Comparison of ENCODE assay signal across 10 cellular contexts in the genomic region with DNA sequence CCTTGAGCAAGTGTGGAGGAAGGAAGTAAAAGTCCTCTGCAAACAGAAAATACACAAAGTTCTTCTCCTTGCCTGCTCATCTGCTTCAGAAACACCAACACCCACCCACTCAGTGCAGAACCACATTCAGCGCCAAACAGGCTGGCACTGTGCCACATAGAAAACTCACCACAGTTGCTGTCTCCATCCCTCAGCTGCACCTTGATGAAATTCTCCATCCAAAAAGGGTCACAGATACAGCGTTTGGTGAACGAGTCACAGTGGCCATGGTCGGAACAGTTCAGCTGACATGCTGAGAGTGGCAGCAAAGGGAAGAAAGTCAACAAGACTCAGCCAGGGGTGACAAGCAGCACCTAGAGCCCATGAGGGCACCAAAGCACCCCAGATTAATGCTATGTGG.
DNase-seq lines count a peak whose midpoint lies in the region; ATAC-seq and TF ChIP-seq lines count a peak whose summit lies in the region.
"Had no signal": no experiment of that assay in that cellular context is flagged by ENCODE, and none has a peak within 500 bp of the region (broad histone marks: within the 10 kb centered on the region; RNA-seq: fewer than 3 reads in every experiment).

No MANE protein-coding gene starts in this region.

- 44% methylated on average over 4 of the region's 4 CpGs for WGBS in suprapubic skin

- H3K27ac ChIP-seq in osteoblast (ENCODE audit: low read depth, low read length) (no peak overlapping the region), suprapubic skin (peak overlapping the region; percentile 23)
- H3K27ac ChIP-seq: uterus had no signal

- no peaks in the 10 kb centered on the region for H3K79me2 ChIP-seq in osteoblast (ENCODE audit: insufficient read depth, low read length)

- H3K36me3 Mint-ChIP-seq in activated naive CD8-positive, alpha-beta T cell treated with anti-CD3 and anti-CD28 coated beads, Interleukin-2, amount 10 ng/mL, durations not matched to agents 7 days and 5 days: peaks cover 20% of the 10 kb centered on the region

- H3K36me3 ChIP-seq in osteoblast (ENCODE audit: insufficient read depth, low read length): peaks cover 45% of the 10 kb centered on the region
- peaks cover 78% of the 10 kb centered on the region for H3K36me3 ChIP-seq in suprapubic skin
- H3K36me3 ChIP-seq: uterus had no signal

- H4K20me1 ChIP-seq in osteoblast (ENCODE audit: insufficient read depth, low read length): peaks cover 2% of the 10 kb centered on the region

- no peak for TF ChIP-seq EP300 in suprapubic skin (IDR thresholded peaks at IDR 0.05)

- H3K4me3 Mint-ChIP-seq in activated naive CD8-positive, alpha-beta T cell treated with anti-CD3 and anti-CD28 coated beads, Interleukin-2, amount 10 ng/mL, durations not matched to agents 7 days and 5 days: no peak overlapping the region

- H3K4me1 ChIP-seq in osteoblast (ENCODE audit: insufficient read depth, low read length) (no peaks in the 10 kb centered on the region), suprapubic skin (peaks cover 39% of the 10 kb centered on the region)
- H3K4me1 ChIP-seq: uterus had no signal

- POLR2A ChIA-PET in activated naive CD8-positive, alpha-beta T cell treated with anti-CD3 and anti-CD28 coated beads, Interleukin-2, amount 10 ng/mL, durations not matched to agents 7 days and 5 days (lab: Charles Lee): no interaction called here

- no peak overlapping the region for H3K4me3 ChIP-seq in osteoblast (ENCODE audit: insufficient read depth, low read length)
- no peak overlapping the region for H3K4me3 ChIP-seq in suprapubic skin
- H3K4me3 ChIP-seq: uterus had no signal

- TF ChIP-seq CTCF in osteoblast (IDR thresholded peaks at IDR 0.05; ENCODE audit: extremely low read depth, low read depth, low read length): no peak
- TF ChIP-seq CTCF in suprapubic skin (IDR thresholded peaks at IDR 0.05): no peak

- no peak for TF ChIP-seq POLR2A in suprapubic skin (IDR thresholded peaks at IDR 0.05)

- H2AFZ ChIP-seq in osteoblast (ENCODE audit: low read length): no peak overlapping the region

- ATAC-seq in activated naive CD8-positive, alpha-beta T cell treated with anti-CD3 and anti-CD28 coated beads, Interleukin-2, amount 10 ng/mL, durations not matched to agents 7 days and 5 days (ENCODE audit: low read depth): no peak

- peaks cover 10% of the 10 kb centered on the region for H3K4me1 Mint-ChIP-seq in activated naive CD8-positive, alpha-beta T cell treated with anti-CD3 and anti-CD28 coated beads, Interleukin-2, amount 10 ng/mL, durations not matched to agents 7 days and 5 days

- H3K27me3 ChIP-seq in osteoblast (ENCODE audit: insufficient read depth, low read length) (no peaks in the 10 kb centered on the region), suprapubic skin (no peaks in the 10 kb centered on the region)
- H3K27me3 ChIP-seq: uterus had no signal

- H3K27ac Mint-ChIP-seq in activated naive CD8-positive, alpha-beta T cell treated with anti-CD3 and anti-CD28 coated beads, Interleukin-2, amount 10 ng/mL, durations not matched to agents 7 days and 5 days: peak overlapping the region; percentile 5

- peak; percentile 68 for DNase-seq in activated CD8-positive, alpha-beta memory T cell treated with anti-CD3 and anti-CD28 coated beads for 24 hours
- DNase-seq in activated CD8-positive, alpha-beta memory T cell treated with anti-CD3 and anti-CD28 coated beads, Interleukin-2, amount 50 U/mL, for 48 hours: no peak
- DNase-seq in activated naive CD8-positive, alpha-beta T cell treated with anti-CD3 and anti-CD28 coated beads, Interleukin-2, amount 10 ng/mL, durations not matched to agents 7 days and 5 days: no peak
- DNase-seq in osteoblast (ENCODE audit: insufficient read length, low spot score, missing footprints) (peak; percentile 56), suprapubic skin (ENCODE audit: low spot score in 2 of 2) (no peak), DMS 273 treated with DMSO at 0.1 percent for 48 hours (lab: John Stamatoyannopoulos, UW) (no peak), NCI-H446 (lab: John Stamatoyannopoulos, UW) (no peak), iPS-NIHi11 (ENCODE audit: low spot score) (no peak)
- DNase-seq: activated effector memory CD4-positive, alpha-beta T cell treated with Interleukin-2 at 50 U/mL for 16 hours; uterus had no signal

- H3K9me3 ChIP-seq in osteoblast (ENCODE audit: low read depth, low read length): no peaks in the 10 kb centered on the region
- no peaks in the 10 kb centered on the region for H3K9me3 ChIP-seq in suprapubic skin
- H3K9me3 ChIP-seq: uterus had no signal

- no peak overlapping the region for H3K4me2 ChIP-seq in osteoblast (ENCODE audit: insufficient read depth, low read length)

- H3K9me3 Mint-ChIP-seq in activated naive CD8-positive, alpha-beta T cell treated with anti-CD3 and anti-CD28 coated beads, Interleukin-2, amount 10 ng/mL, durations not matched to agents 7 days and 5 days: no peaks in the 10 kb centered on the region

- H3K27me3 Mint-ChIP-seq in activated naive CD8-positive, alpha-beta T cell treated with anti-CD3 and anti-CD28 coated beads, Interleukin-2, amount 10 ng/mL, durations not matched to agents 7 days and 5 days: no peaks in the 10 kb centered on the region

Comparison
In these comparisons a context has a peak if more than half of its experiments do, and no peak if none do; other contexts are left out.
1. DNase-seq: peak in activated CD8-positive, alpha-beta memory T cell treated with anti-CD3 and anti-CD28 coated beads for 24 hours (single experiment) and osteoblast (single experiment); none in activated CD8-positive, alpha-beta memory T cell treated with anti-CD3 and anti-CD28 coated beads, Interleukin-2, amount 50 U/mL, for 48 hours (single experiment), activated naive CD8-positive, alpha-beta T cell treated with anti-CD3 and anti-CD28 coated beads, Interleukin-2, amount 10 ng/mL, durations not matched to agents 7 days and 5 days (single experiment), suprapubic skin (0 of 2), DMS 273 treated with DMSO at 0.1 percent for 48 hours (single experiment), NCI-H446 (0 of 2) and iPS-NIHi11 (single experiment).